ENCODE assay signal across 10 cellular contexts in the genomic region with DNA sequence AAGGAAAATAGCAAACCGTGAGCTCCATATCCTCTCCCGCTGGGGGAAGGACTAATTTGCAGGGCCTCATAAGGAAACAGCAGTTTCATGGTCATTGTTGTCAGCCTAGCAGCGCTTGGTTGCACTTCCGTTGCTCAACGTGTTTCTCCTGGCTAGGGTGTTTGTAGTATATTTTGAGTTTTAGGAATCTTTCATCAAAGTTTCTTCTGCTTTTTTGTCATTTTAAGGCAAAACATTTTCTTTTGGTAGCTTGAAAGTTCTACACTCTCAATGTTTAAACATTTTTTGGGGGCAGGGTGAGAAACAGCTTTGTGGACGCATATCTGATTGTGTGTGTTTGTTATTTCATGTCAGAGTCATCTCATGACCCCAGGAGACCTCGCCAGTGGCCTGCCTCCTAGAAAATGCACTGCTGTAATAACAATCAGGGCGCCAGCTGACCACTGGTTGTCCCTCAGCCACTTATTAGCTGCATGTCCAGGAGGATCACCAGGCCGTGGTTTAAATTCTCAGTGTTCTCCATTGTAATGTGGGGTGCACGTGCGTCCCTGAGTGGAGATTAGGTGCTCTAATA. TPM values are rescaled to one million over a fixed set of nuclear protein-coding genes. Genes with fewer than 3 reads are reported as not detected.
A peak's percentile ranks its signal among the peaks of the same experiment; 100 is the strongest.
DNase-seq lines count a peak whose midpoint lies in the region; ATAC-seq and TF ChIP-seq lines count a peak whose summit lies in the region.
"Had no signal": no experiment of that assay in that cellular context is flagged by ENCODE, and none has a peak within 500 bp of the region (broad histone marks: within the 10 kb centered on the region; RNA-seq: fewer than 3 reads in every experiment).

No MANE protein-coding gene starts in this region.

- H3K4me1 Mint-ChIP-seq in nephron progenitor cell: peaks cover 94% of the 10 kb centered on the region

- H3K9me3 Mint-ChIP-seq in nephron progenitor cell: peaks cover 4% of the 10 kb centered on the region

- peak overlapping the region; percentile 34 for H3K27ac Mint-ChIP-seq in nephron progenitor cell

- TF ChIP-seq CTCF in nephron progenitor cell (IDR thresholded peaks at IDR 0.05): no peak

- DNase-seq in KG1 (lab: John Stamatoyannopoulos, UW): peak; percentile 28
- peak; percentile 91 for DNase-seq in dermis blood vessel endothelial cell
- DNase-seq in nephron progenitor cell: no peak
- DNase-seq in AG08396 (ENCODE audit: low spot score): no peak
- DNase-seq in DMS114 treated with DMSO at 0.1 percent for 48 hours (lab: John Stamatoyannopoulos, UW; ENCODE audit: unreplicated experiment): no peak
- DNase-seq: aorta, NCI-H446 treated with DMSO at 0.1 percent for 48 hours had no signal

- peak overlapping the region; percentile 55 for H3K4me3 Mint-ChIP-seq in nephron progenitor cell

- H3K36me3 Mint-ChIP-seq in nephron progenitor cell (ENCODE audit: low read depth): peaks cover 20% of the 10 kb centered on the region

- ATAC-seq in GM18868 (IDR thresholded peaks at IDR 0.05; ENCODE audit: unreplicated experiment) (peak; percentile 46), GM19455 (IDR thresholded peaks at IDR 0.05; ENCODE audit: unreplicated experiment) (no peak), HG03139 (IDR thresholded peaks at IDR 0.05; ENCODE audit: unreplicated experiment) (no peak)

- H3K27me3 Mint-ChIP-seq in nephron progenitor cell (ENCODE audit: low read depth, poor library complexity): no peaks in the 10 kb centered on the region

RNA-seq across cellular contexts. Expression of a gene that starts 20.6 kb away (rescaled TPM):
- total RNA-seq in dermis blood vessel endothelial cell: 15.3 and 17.6 TPM in 2 replicates

Comparison
In these comparisons a context has a peak if more than half of its experiments do, and no peak if none do; other contexts are left out.
1. DNase-seq: peak in KG1 (single experiment) and dermis blood vessel endothelial cell (single experiment); none in nephron progenitor cell (single experiment), AG08396 (single experiment) and DMS114 treated with DMSO at 0.1 percent for 48 hours (single experiment).